In genomic region chr2:12106440-12107080, GRCh38 we compare ENCODE assay signal across 8 cellular contexts.
DNase-seq lines count a peak whose midpoint lies in the region; ATAC-seq and TF ChIP-seq lines count a peak whose summit lies in the region.

No MANE protein-coding gene starts in this region.

- intact Hi-C loops in PC-3 (cut with micrococcal nuclease), result no loop called here

- no peaks in the 10 kb centered on the region for H4K20me1 ChIP-seq in PC-3 (ENCODE audit: low read length)

- peak overlapping the region; percentile 52 for H3K4me2 ChIP-seq in PC-3 (ENCODE audit: low read length)

- no peak overlapping the region; the same call in 1 of the 2 replicates for H3K4me3 ChIP-seq in PC-3 (ENCODE audit: low read length)

- H3K27ac ChIP-seq in PC-3 (ENCODE audit: low read length), result peak overlapping the region; percentile 46

- H3F3A ChIP-seq in PC-3 (ENCODE audit: low read length, unreplicated experiment), result no peaks in the 10 kb centered on the region

- H3K9ac ChIP-seq in PC-3 (ENCODE audit: low read length), result peak overlapping the region; percentile 16; the same call in 1 of the 2 replicates

- H3K9me2 ChIP-seq in PC-3 (replicated peaks; ENCODE audit: low read length), result no peaks in the 10 kb centered on the region

- H3K9me3 ChIP-seq in PC-3 (ENCODE audit: low read length), result no peaks in the 10 kb centered on the region

- no peaks in the 10 kb centered on the region for H3K36me3 ChIP-seq in PC-3 (ENCODE audit: low read depth, low read length)

- CTCF ChIA-PET in PC-3 (lab: Charles Lee), result no interaction called here

- peaks cover 20% of the 10 kb centered on the region for H3K4me1 ChIP-seq in PC-3 (ENCODE audit: insufficient read depth, low read length)

- ATAC-seq in PC-3, result peak; percentile 97
- peak; percentile 60 for ATAC-seq in esophagus mucosa
- ATAC-seq in GM18867 (IDR thresholded peaks at IDR 0.05; ENCODE audit: unreplicated experiment), result no peak
- no peak for ATAC-seq in GM21367 (IDR thresholded peaks at IDR 0.05; ENCODE audit: unreplicated experiment)

- peak overlapping the region; percentile 5; the same call in 1 of the 2 replicates for H2AFZ ChIP-seq in PC-3 (ENCODE audit: low read length)

- H3K79me2 ChIP-seq in PC-3 (ENCODE audit: low read length), result no peaks in the 10 kb centered on the region

- POLR2A ChIA-PET in PC-3 (lab: Charles Lee; ENCODE audit: unreplicated experiment), result no interaction called here

- H3K27me3 ChIP-seq in PC-3 (ENCODE audit: low read length), result no peaks in the 10 kb centered on the region

- TF ChIP-seq CTCF in PC-3 (conservative IDR thresholded peaks at IDR 0.05; ENCODE audit: low read depth, low read length), result no peak

- DNase-seq in activated CD4-positive, alpha-beta T cell treated with anti-CD3 and anti-CD28 coated beads for 24 hours (ENCODE audit: low read depth in 2 of 2), result peak; percentile 14 to 28
- no peak for DNase-seq in activated CD4-positive, alpha-beta T cell treated with anti-CD3 and anti-CD28 coated beads, Interleukin-2, amount 50 U/mL, for 1 hour
- DNase-seq in PC-3 (peak; percentile 94), NCI-H2081 treated with DMSO at 0.1 percent for 48 hours (lab: John Stamatoyannopoulos, UW) (no peak)
- DNase-seq in stimulated activated CD4-positive, alpha-beta T cell treated with anti-CD3 and anti-CD28 coated beads, Interleukin-15, amount 100 ng/mL, for 24 hours, result peak; percentile 72

- BruUV-seq in PC-3 (replicated peaks; lab: Mats Ljungman, UMichigan), result no TSS peak

Comparison
In these comparisons a context has a peak if more than half of its experiments do, and no peak if none do; other contexts are left out.
1. DNase-seq: peak in activated CD4-positive, alpha-beta T cell treated with anti-CD3 and anti-CD28 coated beads for 24 hours (2 of 2), PC-3 (single experiment) and stimulated activated CD4-positive, alpha-beta T cell treated with anti-CD3 and anti-CD28 coated beads, Interleukin-15, amount 100 ng/mL, for 24 hours (single experiment); none in activated CD4-positive, alpha-beta T cell treated with anti-CD3 and anti-CD28 coated beads, Interleukin-2, amount 50 U/mL, for 1 hour (single experiment) and NCI-H2081 treated with DMSO at 0.1 percent for 48 hours (single experiment).
2. ATAC-seq: peak in PC-3 (single experiment) and esophagus mucosa (single experiment); none in GM18867 (single experiment) and GM21367 (single experiment).